8 cellular contexts compared by ENCODE assay signal in genomic region chr3:195653641-195654040, GRCh38.
DNase-seq lines count a peak whose midpoint lies in the region; TF ChIP-seq lines count a peak whose summit lies in the region.
"Not testable (repeated sequence)": the region's sequence is repeated elsewhere in the genome, so short reads cannot be mapped to it uniquely, and the experiment has no call there.

No MANE protein-coding gene starts in this region.

- not testable (repeated sequence) for H3K4me1 ChIP-seq in mammary epithelial cell (ENCODE audit: insufficient read depth, low read length); mesendoderm (ENCODE audit: control insufficient read depth, low read depth, low read length); testis

- not testable (repeated sequence) for BruUV-seq in mammary epithelial cell (replicated peaks; lab: Mats Ljungman, UMichigan)

- not testable (repeated sequence) for H3K23ac ChIP-seq in mesendoderm (ENCODE audit: low read length)

- H3K4ac ChIP-seq in mesendoderm (ENCODE audit: low read depth, low read length): not testable (repeated sequence)

- not testable (repeated sequence) for H2BK120ac ChIP-seq in mesendoderm (ENCODE audit: low read depth, low read length)

- not testable (repeated sequence) for H4K5ac ChIP-seq in mesendoderm (ENCODE audit: low read length)

- TF ChIP-seq CTCF in AG10803 (conservative IDR thresholded peaks at IDR 0.05; ENCODE audit: low read length); mammary epithelial cell (conservative IDR thresholded peaks at IDR 0.05 in 1 of 2, IDR thresholded peaks at IDR 0.05 in 1 of 2; ENCODE audit: extremely low read depth in 1 of 2, insufficient read depth in 1 of 2, low read depth in 1 of 2, low read length in 2 of 2); foreskin fibroblast (IDR thresholded peaks at IDR 0.05; ENCODE audit: low read depth, low read length): not testable (repeated sequence)
- TF ChIP-seq CTCF in GM06990 (IDR thresholded peaks at IDR 0.05; ENCODE audit: insufficient read depth, low read length, poor library complexity, severe bottlenecking) (peak; percentile 7), testis (IDR thresholded peaks at IDR 0.05) (peak in 2 of 3 experiments; percentile 46 to 68)

- H3K27ac ChIP-seq in mammary epithelial cell (ENCODE audit: insufficient read depth, low read depth, low read length); mesendoderm (ENCODE audit: low read depth, low read length); testis: not testable (repeated sequence)

- not testable (repeated sequence) for H3K9me3 ChIP-seq in mammary epithelial cell (replicated peaks; ENCODE audit: insufficient read depth, low read length); testis

- H4K20me1 ChIP-seq in mammary epithelial cell (ENCODE audit: insufficient read depth, low read length): not testable (repeated sequence)

- not testable (repeated sequence) for H3K56ac ChIP-seq in mesendoderm (ENCODE audit: low read length)

- not testable (repeated sequence) for H2AFZ ChIP-seq in mammary epithelial cell (ENCODE audit: low read depth, low read length)

- 3% methylated on average over 4 of the region's 14 CpGs for WGBS in mammary epithelial cell (ENCODE audit: low coverage, missing lambda C conversion rate)
- WGBS in mesendoderm (ENCODE audit: extremely low coverage, insufficient coverage, low lambda C conversion rate): no CpG with 5 or more reads among the region's 14 CpGs
- WGBS in testis, 2 donors: 31% methylated on average over 8 of the region's 14 CpGs; no CpG with 5 or more reads in 1 of the 2 donors

- peak; percentile 13 for DNase-seq in AG10803 (ENCODE audit: low read depth)
- not testable (repeated sequence) for DNase-seq in GM06990 (ENCODE audit: extremely low read depth, insufficient read length)
- DNase-seq in NAMALWA (ENCODE audit: low spot score): peak; percentile 34
- DNase-seq in activated CD4-positive, alpha-beta T cell treated with anti-CD3 and anti-CD28 coated beads for 48 hours: peak; percentile 38
- DNase-seq in mammary epithelial cell: peak; percentile 8
- DNase-seq in foreskin fibroblast: peak; percentile 51 to 64
- peak; percentile 8 for DNase-seq in mesendoderm
- DNase-seq in testis: peak; percentile 64

- CTCF ChIA-PET in mammary epithelial cell (lab: Charles Lee; ENCODE audit: low non-redundant PET): not testable (repeated sequence)

- not testable (repeated sequence) for H4K8ac ChIP-seq in mesendoderm (ENCODE audit: low read depth, low read length)

- not testable (repeated sequence) for TF ChIP-seq POLR2A in testis (IDR thresholded peaks at IDR 0.05)

- in situ Hi-C loops in mammary epithelial cell (cut with MboI; ENCODE audit: low sequenced_read_pairs in 2 of 2): not testable (repeated sequence)

- dilution Hi-C loops in mammary epithelial cell (cut with HindIII; ENCODE audit: low sequenced_read_pairs): not testable (repeated sequence)

- not testable (repeated sequence) for H3K18ac ChIP-seq in mesendoderm (ENCODE audit: low read length)

- not testable (repeated sequence) for H3K27me3 ChIP-seq in GM06990 (replicated peaks; ENCODE audit: control insufficient read depth, insufficient read depth, low read length); mammary epithelial cell (ENCODE audit: insufficient read depth, low read length); mesendoderm (ENCODE audit: insufficient read depth, low read length, poor library complexity); testis

- not testable (repeated sequence) for H2BK15ac ChIP-seq in mesendoderm (replicated peaks; ENCODE audit: low read depth)

- not testable (repeated sequence) for H3K79me2 ChIP-seq in mammary epithelial cell (ENCODE audit: insufficient read depth, low read length); mesendoderm (ENCODE audit: control insufficient read depth, insufficient read depth, low read length)

- not testable (repeated sequence) for H3K79me1 ChIP-seq in mesendoderm (ENCODE audit: low read length)

- H3K4me2 ChIP-seq in mammary epithelial cell (ENCODE audit: insufficient read depth, low read depth, low read length); mesendoderm (ENCODE audit: low read length): not testable (repeated sequence)

- not testable (repeated sequence) for H3K36me3 ChIP-seq in GM06990 (ENCODE audit: control insufficient read depth, insufficient read depth, low read length); mammary epithelial cell (ENCODE audit: insufficient read depth, low read length); mesendoderm (ENCODE audit: control insufficient read depth, insufficient read depth, low read length); testis (ENCODE audit: low read depth, missing control alignments)

- intact Hi-C loops in mammary epithelial cell (cut with micrococcal nuclease); testis (cut with DNase I; ENCODE audit: low total_unique reads): not testable (repeated sequence)

- H3K9ac ChIP-seq in mammary epithelial cell (ENCODE audit: insufficient read depth, low read length); mesendoderm (ENCODE audit: low read length): not testable (repeated sequence)

- not testable (repeated sequence) for H3K4me3 ChIP-seq in AG10803 (ENCODE audit: low read length); GM06990 (replicated peaks; ENCODE audit: low read depth, low read length); mammary epithelial cell (replicated peaks in 1 of 3; ENCODE audit: insufficient read depth in 1 of 3, low read depth in 2 of 3, low read length in 3 of 3); foreskin fibroblast (ENCODE audit: low read depth in 1 of 2, low read length in 2 of 2); mesendoderm (ENCODE audit: low read length); testis

- H2BK5ac ChIP-seq in mesendoderm (ENCODE audit: low read length): not testable (repeated sequence)

- H2AK5ac ChIP-seq in mesendoderm (ENCODE audit: low read length): not testable (repeated sequence)
